Comparison of ENCODE assay signal across 18 cellular contexts in genomic region chr22:47032091-47032943, GRCh38.
DNase-seq lines count a peak whose midpoint lies in the region; ATAC-seq and TF ChIP-seq lines count a peak whose summit lies in the region.
"Had no signal": no experiment of that assay in that cellular context is flagged by ENCODE, and none has a peak within 500 bp of the region (broad histone marks: within the 10 kb centered on the region; RNA-seq: fewer than 3 reads in every experiment).

No MANE protein-coding gene starts in this region.

- TF ChIP-seq CTCF in heart right ventricle (IDR thresholded peaks at IDR 0.05) (no peak), epithelial cell of esophagus (IDR thresholded peaks at IDR 0.05; ENCODE audit: insufficient read depth, low read depth, low read length, missing control alignments) (no peak), vagina (IDR thresholded peaks at IDR 0.05) (no peak)

- H2BK5ac ChIP-seq in neuronal stem cell (ENCODE audit: low read length) = peak overlapping the region; percentile 55

- no peak overlapping the region for H4K8ac ChIP-seq in neuronal stem cell (ENCODE audit: low read depth, low read length)

- intact Hi-C loops in Right ventricle myocardium inferior (cut with DNase I) (no loop called here), heart right ventricle (cut with DNase I) (no loop called here), vagina (cut with DNase I) (no loop called here), head of caudate nucleus (cut with DNase I) (no loop called here)

- peak overlapping the region; percentile 76 for H3K14ac ChIP-seq in neuronal stem cell (ENCODE audit: low read length)

- no peak overlapping the region for H2AFZ ChIP-seq in neuronal stem cell (ENCODE audit: low read length)

- H2AK5ac ChIP-seq in neuronal stem cell (ENCODE audit: low read depth, low read length) = peak overlapping the region; percentile 35

- H2BK12ac ChIP-seq in neuronal stem cell (ENCODE audit: low read length) = no peak overlapping the region

- H3K4me3 ChIP-seq in heart right ventricle (no peak overlapping the region), epithelial cell of esophagus (ENCODE audit: low read length) (no peak overlapping the region), neuronal stem cell (ENCODE audit: low read length in 2 of 2) (no peak overlapping the region), vagina (no peak overlapping the region)
- H3K4me3 ChIP-seq: esophagus muscularis mucosa, HAP-1 had no signal

- H3K9me3 ChIP-seq in heart right ventricle = no peaks in the 10 kb centered on the region
- H3K9me3 ChIP-seq in neuronal stem cell (replicated peaks in 1 of 2; ENCODE audit: control insufficient read depth in 2 of 2, insufficient read depth in 1 of 2, low read depth in 1 of 2, low read length in 2 of 2) = no peaks in the 10 kb centered on the region
- no peaks in the 10 kb centered on the region for H3K9me3 ChIP-seq in vagina
- H3K9me3 ChIP-seq: esophagus muscularis mucosa, HAP-1 had no signal

- H3K36me3 ChIP-seq in heart right ventricle (peaks cover 0 to 27% (median 0%) of the 10 kb centered on the region in 9 donors), neuronal stem cell (replicated peaks in 1 of 2; ENCODE audit: control insufficient read depth in 2 of 2, insufficient read depth in 2 of 2, low read length in 2 of 2) (no peaks in the 10 kb centered on the region), vagina (no peaks in the 10 kb centered on the region)
- H3K36me3 ChIP-seq: HAP-1, WERI-Rb-1 had no signal

- H4K91ac ChIP-seq in neuronal stem cell (ENCODE audit: low read depth, low read length, poor library complexity) = no peak overlapping the region

- no peak overlapping the region for H3K4ac ChIP-seq in neuronal stem cell (ENCODE audit: low read length)

- H3K4me1 ChIP-seq in heart right ventricle (no peaks in the 10 kb centered on the region), neuronal stem cell (ENCODE audit: control insufficient read depth in 2 of 2, insufficient read depth in 1 of 2, low read depth in 1 of 2, low read length in 2 of 2) (peaks cover 15% of the 10 kb centered on the region in 2 donors), vagina (peaks cover 67% of the 10 kb centered on the region)

- WGBS in heart right ventricle, 2 donors = 92 to 95% methylated on average over 22 of the region's 22 CpGs
- no CpG with 5 or more reads among the region's 22 CpGs for WGBS in neuronal stem cell (ENCODE audit: extremely low coverage in 2 of 2, insufficient read length in 2 of 2, insufficient replicate concordance in 1 of 2), 2 donors

- no peak overlapping the region for H3K27ac ChIP-seq in heart right ventricle
- H3K27ac ChIP-seq in neuronal stem cell (replicated peaks; ENCODE audit: low read length) = no peak overlapping the region
- H3K27ac ChIP-seq in vagina = peak overlapping the region; percentile 74
- H3K27ac ChIP-seq: esophagus muscularis mucosa, WERI-Rb-1 had no signal

- no peaks in the 10 kb centered on the region for H3K27me3 ChIP-seq in heart right ventricle
- no peaks in the 10 kb centered on the region for H3K27me3 ChIP-seq in neuronal stem cell (ENCODE audit: control insufficient read depth in 3 of 3, insufficient read depth in 3 of 3, low read depth in 1 of 3, low read length in 3 of 3)
- H3K27me3 ChIP-seq in vagina = no peaks in the 10 kb centered on the region
- H3K27me3 ChIP-seq: esophagus muscularis mucosa had no signal

- H3K79me1 ChIP-seq in neuronal stem cell (ENCODE audit: low read depth, low read length) = peaks cover 2% of the 10 kb centered on the region

- DNase-seq in Right ventricle myocardium inferior (ENCODE audit: missing footprints) (peak; percentile 57), heart right ventricle (no peak), epithelial cell of esophagus (ENCODE audit: low read depth) (peak; percentile 37), neuronal stem cell (ENCODE audit: low spot score) (no peak), vagina (ENCODE audit: extremely low spot score in 2 of 2) (no peak), KG1 (lab: John Stamatoyannopoulos, UW) (no peak), head of caudate nucleus (no peak), NCI-H1417 (lab: John Stamatoyannopoulos, UW) (no peak)
- DNase-seq: anterior cingulate cortex; hippocampal formation; naive thymus-derived CD4-positive, alpha-beta T cell; NCI-H187 treated with DMSO at 0.1 percent for 48 hours; NCI-H510A; OCI-M1; WERI-Rb-1 had no signal

- no peak overlapping the region for H2BK120ac ChIP-seq in neuronal stem cell (ENCODE audit: low read depth, low read length)

- no peak overlapping the region for H2BK15ac ChIP-seq in neuronal stem cell (ENCODE audit: low read length)

- no peak overlapping the region for H3K9ac ChIP-seq in neuronal stem cell (ENCODE audit: low read depth, low read length, poor library complexity)

- peak overlapping the region; percentile 77 for H3K18ac ChIP-seq in neuronal stem cell (ENCODE audit: low read length)

- no peak overlapping the region for H3K4me2 ChIP-seq in neuronal stem cell (ENCODE audit: insufficient read depth, low read length, poor library complexity, severe bottlenecking)

- H3K23ac ChIP-seq in neuronal stem cell (ENCODE audit: low read depth, low read length, poor library complexity) = peak overlapping the region; percentile 59

- ATAC-seq in Right ventricle myocardium inferior = no peak
- no peak for ATAC-seq in heart right ventricle
- ATAC-seq: activated T-helper 17 cell treated with anti-CD3 and anti-CD28 coated beads, Interleukin-2, amount 50 U/mL, for 72 hours; naive thymus-derived CD4-positive, alpha-beta T cell had no signal

- TF ChIP-seq POLR2A in vagina (IDR thresholded peaks at IDR 0.05) = no peak

Comparison
In these comparisons a context has a peak if more than half of its experiments do, and no peak if none do; other contexts are left out.
1. DNase-seq: peak in Right ventricle myocardium inferior (single experiment) and epithelial cell of esophagus (single experiment); none in heart right ventricle (0 of 2), neuronal stem cell (single experiment), vagina (0 of 2), KG1 (single experiment), head of caudate nucleus (0 of 42) and NCI-H1417 (0 of 3).